Comparison of ENCODE assay signal across 1 cellular context in genomic region chrX:50327235-50327634, GRCh38.
TF ChIP-seq lines count a peak whose summit lies in the region.

No MANE protein-coding gene starts in this region.

TF ChIP-seq in H1, 55 proteins besides CTCF, POLR2A, EP300 and RAD21 (continued from another document):
- TF ChIP-seq PHF8 (conservative IDR thresholded peaks at IDR 0.05; ENCODE audit: low read depth, low read length), result no peak
- TF ChIP-seq JUND (IDR thresholded peaks at IDR 0.05; ENCODE audit: low read length), result no peak
- no peak for TF ChIP-seq CREB1 (IDR thresholded peaks at IDR 0.05)
- TF ChIP-seq CBX8 (IDR thresholded peaks at IDR 0.05; ENCODE audit: borderline replicate concordance, low read depth, low read length), result no peak
- no peak for TF ChIP-seq USF2 (IDR thresholded peaks at IDR 0.05; ENCODE audit: low read length)
- no peak for TF ChIP-seq KDM4A (IDR thresholded peaks at IDR 0.05; ENCODE audit: low read depth, low read length, severe bottlenecking)
- TF ChIP-seq FOSL1 (IDR thresholded peaks at IDR 0.05; ENCODE audit: insufficient read depth, low read depth, low read length), result no peak
- no peak for TF ChIP-seq ATF3 (IDR thresholded peaks at IDR 0.05; ENCODE audit: insufficient read depth, low read depth, low read length)
- no peak for TF ChIP-seq HDAC2 (IDR thresholded peaks at IDR 0.05; ENCODE audit: borderline replicate concordance in 1 of 2, low read depth in 2 of 2, low read length in 2 of 2)
- no peak for TF ChIP-seq ASH2L (IDR thresholded peaks at IDR 0.05; ENCODE audit: low read length)
- no peak for TF ChIP-seq YY1 (IDR thresholded peaks at IDR 0.05; ENCODE audit: low read depth, low read length)
